Comparison of ENCODE assay signal across 9 cellular contexts in the genomic region with DNA sequence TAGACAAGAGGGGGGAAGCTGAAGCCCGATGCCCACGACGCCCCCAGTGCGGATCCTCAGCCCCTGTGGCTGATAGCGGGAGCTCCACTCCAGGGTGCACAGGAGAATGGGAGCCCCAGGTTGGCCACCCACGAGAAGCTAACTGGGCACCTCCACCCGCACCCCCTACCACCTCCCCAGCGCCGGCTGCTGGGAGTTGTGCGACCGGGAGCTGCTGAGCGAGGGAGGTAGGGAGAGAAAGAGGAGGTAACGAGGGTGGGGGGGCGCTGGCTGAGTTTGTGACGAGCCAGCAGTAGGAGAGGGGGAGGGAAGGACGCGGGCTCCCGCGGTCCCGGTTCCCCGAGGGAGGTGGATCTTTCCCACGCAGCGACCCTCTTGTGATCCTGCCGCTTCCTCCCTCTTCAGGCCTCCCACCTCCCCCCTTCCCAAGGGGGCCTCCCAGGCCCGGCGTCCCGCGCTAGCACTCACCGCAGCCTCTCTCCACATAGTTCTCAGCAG. TPM values are rescaled to one million over a fixed set of nuclear protein-coding genes. Genes with fewer than 3 reads are reported as not detected.
DNase-seq lines count a peak whose midpoint lies in the region; ATAC-seq, FAIRE-seq and TF ChIP-seq lines count a peak whose summit lies in the region.
"Had no signal": no experiment of that assay in that cellular context is flagged by ENCODE, and none has a peak within 500 bp of the region (broad histone marks: within the 10 kb centered on the region; RNA-seq: fewer than 3 reads in every experiment).

Gene GRIN2A (minus strand): TSS at position 243 of the 498 bp plus-strand sequence. CDS start 2,017 bp downstream, outside the sequence.

- no peak within 1 kb of the TSS for H3K27ac ChIP-seq in small intestine (ENCODE audit: low read depth in 1 of 2, low read length in 1 of 2)

- peaks cover 3 to 28% of the 10 kb centered on the region in 2 donors for H3K27me3 ChIP-seq in small intestine (ENCODE audit: control insufficient read depth in 2 of 2, insufficient read depth in 2 of 2, low read length in 2 of 2)

- H3K36me3 Mint-ChIP-seq in WTC11, result no peaks in the 10 kb centered on the region

- no peak within 1 kb of the TSS for H3K27ac Mint-ChIP-seq in WTC11

- peak; percentile 1; the same call in 1 of the 2 replicates for ATAC-seq in WTC11

- H3K9me3 ChIP-seq in iPS-18c (ENCODE audit: control insufficient read depth, insufficient read depth, low read length) (no peaks in the 10 kb centered on the region), small intestine (ENCODE audit: control insufficient read depth, low read depth) (no peaks in the 10 kb centered on the region)

- H3K27me3 Mint-ChIP-seq in WTC11 (ENCODE audit: low read depth), result peaks cover 70% of the 10 kb centered on the region

- H3K9me3 Mint-ChIP-seq in WTC11, result peaks cover 7% of the 10 kb centered on the region; the same call in 1 of the 2 replicates

- no peaks in the 10 kb centered on the region for H3K4me1 ChIP-seq in small intestine (ENCODE audit: control insufficient read depth in 2 of 2, insufficient read depth in 1 of 2, low read depth in 1 of 2, low read length in 1 of 2)

- peaks cover 6% of the 10 kb centered on the region; the same call in 1 of the 2 replicates for H3K4me1 Mint-ChIP-seq in WTC11

- no peak for TF ChIP-seq CTCF in GM12864 (IDR thresholded peaks at IDR 0.05; ENCODE audit: low read depth, low read length, missing control alignments)
- TF ChIP-seq CTCF in WTC11 (IDR thresholded peaks at IDR 0.05), result no peak

- CTCF ChIA-PET in WTC11 (lab: Charles Lee), result interaction anchor here (0.6 to 5.4 kb wide), 14 partner anchors 11 to 925 kb away, joined by 3 to 102 read pairs (median 4); partner anchors contain the start of gene NUBP1

- no peak for FAIRE-seq in small intestine (lab: Jason Lieb, UNC)

- 0 out of 2 replicates have a peak within 1 kb of the TSS, but pooled peaks have one; percentile 9 for H3K4me3 ChIP-seq in GM12864 (ENCODE audit: low read depth, low read length)
- H3K4me3 ChIP-seq in iPS-18c (ENCODE audit: insufficient read depth, low read depth, low read length), result peak within 1 kb of the TSS; percentile 74
- peak within 1 kb of the TSS; percentile 11 to 16 for H3K4me3 ChIP-seq in small intestine (ENCODE audit: low read depth in 1 of 2, low read length in 2 of 2)

- 1 to 2% (median 2%) methylated on average over 24 to 29 of the region's 29 CpGs for WGBS in small intestine, 3 donors

- peak within 1 kb of the TSS; percentile 77 for H3K4me3 Mint-ChIP-seq in WTC11

- no peak for DNase-seq in GM12864 (ENCODE audit: low read depth)
- DNase-seq in WTC11 (ENCODE audit: low spot score), result peak; percentile 41
- no peak for DNase-seq in small intestine
- DNase-seq in NK-92 treated with Interleukin-12 subunit alpha and Interleukin-12 subunit beta, amount 100 ng/mL, for 24 hours (lab: John Stamatoyannopoulos, UW), result no peak
- DNase-seq in T-helper 2 cell, result no peak
- no peak for DNase-seq in activated T-cell treated with anti-CD3 and anti-CD28 coated beads for 4 hours
- DNase-seq in SIG-M5 treated with dmso at 0.1 percent for 504 hours (lab: John Stamatoyannopoulos, UW; ENCODE audit: unreplicated experiment), result no peak
- DNase-seq: NCI-H2081 had no signal

- POLR2A ChIA-PET in WTC11 (lab: Charles Lee), result interaction anchor here (0.6 to 0.7 kb wide), 2 partner anchors 141 to 1022 kb away, joined by 3 read pairs; no protein-coding TSS in a partner anchor

- no peaks in the 10 kb centered on the region for H3K36me3 ChIP-seq in small intestine (ENCODE audit: control insufficient read depth in 2 of 2, insufficient read depth in 2 of 2, low read length in 2 of 2)

TF ChIP-seq in WTC11, 78 proteins besides CTCF, POLR2A, EP300 and RAD21:
- TF ChIP-seq SMAD3 (CRISPR knock-in tag; IDR thresholded peaks at IDR 0.05; ENCODE audit: borderline replicate concordance) (no peak), NFATC4 (CRISPR knock-in tag; IDR thresholded peaks at IDR 0.05) (no peak), SMAD4 (CRISPR knock-in tag; IDR thresholded peaks at IDR 0.05) (no peak), PRRX2 (CRISPR knock-in tag; IDR thresholded peaks at IDR 0.05) (no peak), AR (CRISPR knock-in tag; IDR thresholded peaks at IDR 0.05) (no peak), HMGA2 (CRISPR knock-in tag; IDR thresholded peaks at IDR 0.05) (no peak), GRHL2 (CRISPR knock-in tag; IDR thresholded peaks at IDR 0.05; ENCODE audit: insufficient replicate concordance, severe bottlenecking) (no peak), ZNF396 (CRISPR knock-in tag; IDR thresholded peaks at IDR 0.05; ENCODE audit: borderline replicate concordance) (no peak), FOXK1 (CRISPR knock-in tag; IDR thresholded peaks at IDR 0.05) (no peak), ZNF219 (CRISPR knock-in tag; IDR thresholded peaks at IDR 0.05; ENCODE audit: borderline replicate concordance) (no peak), ESRRA (CRISPR knock-in tag; IDR thresholded peaks at IDR 0.05; ENCODE audit: borderline replicate concordance) (no peak), ATF3 (CRISPR knock-in tag; conservative IDR thresholded peaks at IDR 0.05) (no peak), ZNF416 (CRISPR knock-in tag; IDR thresholded peaks at IDR 0.05) (no peak), ETV6 (CRISPR knock-in tag; IDR thresholded peaks at IDR 0.05) (no peak), ZNF263 (CRISPR knock-in tag; IDR thresholded peaks at IDR 0.05; ENCODE audit: low read depth) (no peak), TEAD4 (CRISPR knock-in tag; IDR thresholded peaks at IDR 0.05) (no peak), TP53 (CRISPR knock-in tag; IDR thresholded peaks at IDR 0.05) (no peak)
- TF ChIP-seq, protein P1, sequence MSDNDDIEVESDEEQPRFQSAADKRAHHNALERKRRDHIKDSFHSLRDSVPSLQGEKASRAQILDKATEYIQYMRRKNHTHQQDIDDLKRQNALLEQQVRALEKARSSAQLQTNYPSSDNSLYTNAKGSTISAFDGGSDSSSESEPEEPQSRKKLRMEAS (CRISPR knock-in tag; IDR thresholded peaks at IDR 0.05), result no peak

RNA-seq across cellular contexts. Expression of gene GRIN2A, which starts in this region (rescaled TPM):
- 3.5 to 4.5 TPM (median 4.0 TPM) in 3 replicates for total RNA-seq in WTC11 (2021)
- under 1 TPM in 2 of 3 donors, not detected in 1; 0.19 to 0.27 TPM for polyA plus RNA-seq in small intestine

Comparison
In these comparisons a context has a peak if more than half of its experiments do, and no peak if none do; other contexts are left out.
1. H3K4me3 ChIP-seq: peak in every context shown above with its lines; median percentile 74 in iPS-18c; 14 in small intestine; 9 in GM12864.